ENCODE assay signal across 11 cellular contexts in genomic region chr13:49219647-49220034, GRCh38. TPM values are rescaled to one million over a fixed set of nuclear protein-coding genes. Genes with fewer than 3 reads are reported as not detected.
DNase-seq lines count a peak whose midpoint lies in the region; ATAC-seq and TF ChIP-seq lines count a peak whose summit lies in the region.
"Had no signal": no experiment of that assay in that cellular context is flagged by ENCODE, and none has a peak within 500 bp of the region (broad histone marks: within the 10 kb centered on the region; RNA-seq: fewer than 3 reads in every experiment).

No MANE protein-coding gene starts in this region.

- H3K9me3 Mint-ChIP-seq in activated T-cell treated with anti-CD3 and anti-CD28 coated beads, Interleukin-2, amount 50 U/mL, for 72 hours, result no peaks in the 10 kb centered on the region
- H3K9me3 Mint-ChIP-seq in activated T-helper 17 cell treated with anti-CD3 and anti-CD28 coated beads, Interleukin-2, amount 50 U/mL, for 72 hours, result no peaks in the 10 kb centered on the region

- no peak for TF ChIP-seq POLR2A in lower leg skin (IDR thresholded peaks at IDR 0.05)

- H3K27me3 ChIP-seq in thymus (ENCODE audit: control insufficient read depth, insufficient read depth), result peaks cover 44% of the 10 kb centered on the region

- ATAC-seq in activated T-cell treated with anti-CD3 and anti-CD28 coated beads, Interleukin-2, amount 50 U/mL, for 72 hours (replicated peaks in 1 of 2), result no peak
- no peak for ATAC-seq in activated T-helper 17 cell treated with anti-CD3 and anti-CD28 coated beads, Interleukin-2, amount 50 U/mL, for 72 hours (replicated peaks)
- ATAC-seq in HG03442 (IDR thresholded peaks at IDR 0.05; ENCODE audit: unreplicated experiment) (no peak), GM21619 (IDR thresholded peaks at IDR 0.05; ENCODE audit: unreplicated experiment) (no peak)

- peak overlapping the region; percentile 71 to 78 for H3K4me3 Mint-ChIP-seq in activated T-cell treated with anti-CD3 and anti-CD28 coated beads, Interleukin-2, amount 50 U/mL, for 72 hours
- peak overlapping the region; percentile 57 for H3K4me3 Mint-ChIP-seq in activated T-helper 17 cell treated with anti-CD3 and anti-CD28 coated beads, Interleukin-2, amount 50 U/mL, for 72 hours

- H3K27me3 Mint-ChIP-seq in activated T-cell treated with anti-CD3 and anti-CD28 coated beads, Interleukin-2, amount 50 U/mL, for 72 hours (ENCODE audit: low read depth), result peaks cover 61% of the 10 kb centered on the region
- H3K27me3 Mint-ChIP-seq in activated T-helper 17 cell treated with anti-CD3 and anti-CD28 coated beads, Interleukin-2, amount 50 U/mL, for 72 hours, result peaks cover 50% of the 10 kb centered on the region

- H3K36me3 ChIP-seq in thymus (ENCODE audit: control insufficient read depth, insufficient read depth), result no peaks in the 10 kb centered on the region

- H3K9me3 ChIP-seq in thymus (ENCODE audit: control insufficient read depth), result peaks cover 2% of the 10 kb centered on the region

- intact Hi-C loops in lower leg skin (cut with DNase I; ENCODE audit: low total_unique reads), result no loop called here

- H3K4me1 Mint-ChIP-seq in activated T-cell treated with anti-CD3 and anti-CD28 coated beads, Interleukin-2, amount 50 U/mL, for 72 hours (ENCODE audit: low read depth), result peaks cover 17% of the 10 kb centered on the region
- H3K4me1 Mint-ChIP-seq in activated T-helper 17 cell treated with anti-CD3 and anti-CD28 coated beads, Interleukin-2, amount 50 U/mL, for 72 hours, result peaks cover 9% of the 10 kb centered on the region

- peak overlapping the region; percentile 7 for H3K4me3 ChIP-seq in lower leg skin (ENCODE audit: low read depth, poor library complexity, severe bottlenecking)
- H3K4me3 ChIP-seq in thymus (ENCODE audit: low read length), result peak overlapping the region; percentile 55

- H3K36me3 Mint-ChIP-seq in activated T-cell treated with anti-CD3 and anti-CD28 coated beads, Interleukin-2, amount 50 U/mL, for 72 hours (ENCODE audit: insufficient read depth in 2 of 2), result peaks cover 0 to 4% of the 10 kb centered on the region in 2 donors
- peaks cover 14% of the 10 kb centered on the region for H3K36me3 Mint-ChIP-seq in activated T-helper 17 cell treated with anti-CD3 and anti-CD28 coated beads, Interleukin-2, amount 50 U/mL, for 72 hours (ENCODE audit: low read depth)

- peak in 1 of 2 donors; percentile 10 for DNase-seq in activated T-cell treated with anti-CD3 and anti-CD28 coated beads, Interleukin-2, amount 50 U/mL, for 72 hours
- DNase-seq in activated T-cell treated with anti-CD3 and anti-CD28 coated beads for 4 hours (no peak), lower leg skin (ENCODE audit: low spot score in 2 of 2) (no peak)
- no peak for DNase-seq in activated CD8-positive, alpha-beta memory T cell treated with anti-CD3 and anti-CD28 coated beads, Interleukin-2, amount 50 U/mL, for 48 hours
- DNase-seq: DMS153 had no signal

- H3K4me1 ChIP-seq in thymus (ENCODE audit: control insufficient read depth, insufficient read depth, low read length), result peaks cover 16% of the 10 kb centered on the region

- H3K27ac ChIP-seq in thymus (ENCODE audit: low read depth), result no peak overlapping the region
- H3K27ac ChIP-seq: HL-60 had no signal

- 15% methylated on average over 14 to 17 of the region's 17 CpGs for WGBS in lower leg skin, 2 donors
- WGBS in thymus, result 27% methylated on average over 17 of the region's 17 CpGs

- no peak overlapping the region for H3K27ac Mint-ChIP-seq in activated T-cell treated with anti-CD3 and anti-CD28 coated beads, Interleukin-2, amount 50 U/mL, for 72 hours
- H3K27ac Mint-ChIP-seq in activated T-helper 17 cell treated with anti-CD3 and anti-CD28 coated beads, Interleukin-2, amount 50 U/mL, for 72 hours, result no peak overlapping the region

- no peak for TF ChIP-seq CTCF in lower leg skin (IDR thresholded peaks at IDR 0.05)

RNA-seq across cellular contexts. Expression of gene MLNR, which starts 0.5 kb away (rescaled TPM):
- total RNA-seq in activated T-cell treated with anti-CD3 and anti-CD28 coated beads, Interleukin-2, amount 50 U/mL, for 72 hours, result under 1 TPM in 1 of 2 donors, not detected in 1; 0.19 TPM
- not detected for total RNA-seq in activated T-helper 17 cell treated with anti-CD3 and anti-CD28 coated beads, Interleukin-2, amount 50 U/mL, for 72 hours
- total RNA-seq in lower leg skin, result not detected
- polyA plus RNA-seq in thymus, result not detected
- total RNA-seq: kidney epithelial cell had no signal

RNA-seq across cellular contexts. Expression of gene CDADC1, which starts 28.1 kb away (rescaled TPM):
- 10 to 100 TPM; 13.4 to 14.8 TPM for total RNA-seq in activated T-cell treated with anti-CD3 and anti-CD28 coated beads, Interleukin-2, amount 50 U/mL, for 72 hours
- 10 to 100 TPM in 1 of 2 donors, 1 to 10 TPM in 1; 7.5 to 10.2 TPM for total RNA-seq in activated T-helper 17 cell treated with anti-CD3 and anti-CD28 coated beads, Interleukin-2, amount 50 U/mL, for 72 hours
- 1 to 10 TPM in 3 of 4 donors, under 1 TPM in 1; 0.84 to 7.2 (median 1.9) TPM for total RNA-seq in lower leg skin
- 8.0 TPM for polyA plus RNA-seq in thymus
